Comparison of ENCODE assay signal across 8 cellular contexts in genomic region chr13:43879323-43880181, GRCh38. TPM values are rescaled to one million over a fixed set of nuclear protein-coding genes. Genes with fewer than 3 reads are reported as not detected.
DNase-seq lines count a peak whose midpoint lies in the region; ATAC-seq and TF ChIP-seq lines count a peak whose summit lies in the region.

TSS of gene CCDC122 (minus strand) at chr13:43879740. CDS start at chr13:43869376, 10,364 bp downstream.
TSS of gene LACC1 (plus strand) at chr13:43879904. CDS start at chr13:43880986, 1,082 bp downstream.

- H3K4me3 Mint-ChIP-seq in CD4-positive, alpha-beta memory T cell = peak within 1 kb of the TSS; percentile 89 to 98 (median 93)
- peak within 1 kb of the TSS; percentile 91 for H3K4me3 Mint-ChIP-seq in neural crest cell

- no peaks in the 10 kb centered on the region for H3K27me3 ChIP-seq in CD4-positive, alpha-beta memory T cell (ENCODE audit: insufficient read depth, low read length)
- H3K27me3 ChIP-seq in stomach smooth muscle (ENCODE audit: control insufficient read depth in 1 of 2, insufficient read depth in 2 of 2, low read length in 2 of 2) = no peaks in the 10 kb centered on the region

- H3K4me1 Mint-ChIP-seq in CD4-positive, alpha-beta memory T cell = peaks cover 18 to 32% (median 26%) of the 10 kb centered on the region in 4 donors
- peaks cover 16% of the 10 kb centered on the region for H3K4me1 Mint-ChIP-seq in neural crest cell

- H3K9ac ChIP-seq in stomach smooth muscle (ENCODE audit: low read length in 2 of 2) = peak within 1 kb of the TSS; percentile 76 to 79

- no peak for TF ChIP-seq CTCF in fibroblast of villous mesenchyme (IDR thresholded peaks at IDR 0.05; ENCODE audit: insufficient read depth, low read depth, low read length)
- TF ChIP-seq CTCF in neural crest cell (conservative IDR thresholded peaks at IDR 0.05) = no peak

- POLR2A ChIA-PET in CD4-positive, alpha-beta memory T cell (lab: Charles Lee; ENCODE audit: partially characterized antibody) = interaction anchor here (0.9 to 2.1 kb wide), 7 partner anchors 395 to 1539 kb away, joined by 3 to 12 read pairs (median 3); partner anchors contain the start of genes EPSTI1 and SLC25A30

- H3K4me1 ChIP-seq in CD4-positive, alpha-beta memory T cell (ENCODE audit: insufficient read depth, low read length) = peaks cover 12% of the 10 kb centered on the region
- peaks cover 12% of the 10 kb centered on the region for H3K4me1 ChIP-seq in stomach smooth muscle (ENCODE audit: control insufficient read depth, insufficient read depth, low read length)

- peak within 1 kb of the TSS; percentile 20 to 61 for H3K4me3 ChIP-seq in CD4-positive, alpha-beta memory T cell (ENCODE audit: low read length in 2 of 2)
- H3K4me3 ChIP-seq in fibroblast of villous mesenchyme (ENCODE audit: low read depth, low read length) (peak within 1 kb of the TSS; percentile 86), stomach smooth muscle (ENCODE audit: low read length in 2 of 2) (peak within 1 kb of the TSS; percentile 77 to 84)

- H3K36me3 Mint-ChIP-seq in CD4-positive, alpha-beta memory T cell = peaks cover 0 to 1% of the 10 kb centered on the region in 2 donors
- no peaks in the 10 kb centered on the region for H3K36me3 Mint-ChIP-seq in neural crest cell (ENCODE audit: low read depth)

- intact Hi-C loops in CD4-positive, alpha-beta memory T cell (cut with micrococcal nuclease) = loop anchor here (1.0 to 5.0 kb wide), 6 partner anchors 92 to 1038 kb away; partner anchors contain the start of genes ENOX1 and TSC22D1

- H3K27ac Mint-ChIP-seq in CD4-positive, alpha-beta memory T cell = peak within 1 kb of the TSS; percentile 86 to 97 (median 93)
- H3K27ac Mint-ChIP-seq in neural crest cell (ENCODE audit: unreplicated experiment) = peak within 1 kb of the TSS; percentile 93

- no peaks in the 10 kb centered on the region for H3K9me3 ChIP-seq in CD4-positive, alpha-beta memory T cell (ENCODE audit: control insufficient read depth in 1 of 2, low read length in 2 of 2)
- H3K9me3 ChIP-seq in stomach smooth muscle (ENCODE audit: control insufficient read depth in 2 of 2, low read length in 2 of 2) = no peaks in the 10 kb centered on the region

- peak; percentile 90 for ATAC-seq in HG03432 (IDR thresholded peaks at IDR 0.05; ENCODE audit: unreplicated experiment)

- no peaks in the 10 kb centered on the region for H3K9me3 Mint-ChIP-seq in CD4-positive, alpha-beta memory T cell
- no peaks in the 10 kb centered on the region for H3K9me3 Mint-ChIP-seq in neural crest cell

- H3K27ac ChIP-seq in CD4-positive, alpha-beta memory T cell (ENCODE audit: low read depth, low read length) = peak within 1 kb of the TSS; percentile 72
- peak within 1 kb of the TSS; percentile 85 for H3K27ac ChIP-seq in stomach smooth muscle (ENCODE audit: low read length)

- CTCF ChIA-PET in CD4-positive, alpha-beta memory T cell (lab: Charles Lee; ENCODE audit: partially characterized antibody) = interaction anchor here (0.8 to 3.4 kb wide), 4 partner anchors 29 to 910 kb away, joined by 3 to 10 read pairs (median 4); no protein-coding TSS in a partner anchor

- H3K27me3 Mint-ChIP-seq in CD4-positive, alpha-beta memory T cell = peaks cover 0 to 1% of the 10 kb centered on the region in 2 donors
- H3K27me3 Mint-ChIP-seq in neural crest cell (ENCODE audit: low read depth) = peaks cover 37% of the 10 kb centered on the region

- DNase-seq in CD4-positive, alpha-beta memory T cell = peak; percentile 72 to 85 (median 80)
- DNase-seq in GM19238 (ENCODE audit: insufficient read length, low spot score) = peak; percentile 73
- peak; percentile 80 for DNase-seq in RPMI7951 (ENCODE audit: low read depth)
- peak; percentile 67 for DNase-seq in activated gamma-delta T cell (lab: John Stamatoyannopoulos, UW)
- DNase-seq in fibroblast of villous mesenchyme (ENCODE audit: low read depth) = peak; percentile 82
- DNase-seq in neural crest cell (ENCODE audit: low read depth, low spot score) = peak; percentile 51

- H3K36me3 ChIP-seq in CD4-positive, alpha-beta memory T cell (ENCODE audit: insufficient read depth, low read length) = no peaks in the 10 kb centered on the region
- H3K36me3 ChIP-seq in stomach smooth muscle (ENCODE audit: control insufficient read depth in 2 of 2, insufficient read depth in 2 of 2, low read length in 2 of 2) = no peaks in the 10 kb centered on the region

RNA-seq across cellular contexts. Expression of gene CCDC122, which starts in this region (rescaled TPM):
- 1 to 10 TPM; 4.0 to 4.7 TPM for total RNA-seq in CD4-positive, alpha-beta memory T cell
- 1 to 10 TPM; 1.7 to 3.4 TPM for polyA plus RNA-seq in CD4-positive, alpha-beta memory T cell
- total RNA-seq in RPMI7951 (2014; rRNA removed; shearing (Covaris generic)) = 3.5 and 18.0 TPM in 2 replicates
- 4.2 and 16.0 TPM in 2 replicates for total RNA-seq in fibroblast of villous mesenchyme
- 4.8 and 6.4 TPM in 2 replicates for total RNA-seq in neural crest cell

RNA-seq across cellular contexts. Expression of gene LACC1, which starts in this region (rescaled TPM):
- total RNA-seq in CD4-positive, alpha-beta memory T cell = 1 to 10 TPM; 4.6 to 5.0 TPM
- polyA plus RNA-seq in CD4-positive, alpha-beta memory T cell = under 1 TPM; 0.21 to 0.55 TPM
- total RNA-seq in RPMI7951 (2014; rRNA removed; shearing (Covaris generic)) = 12.7 and 15.7 TPM in 2 replicates
- total RNA-seq in fibroblast of villous mesenchyme = 7.7 and 9.1 TPM in 2 replicates
- 0.75 and 1.1 TPM in 2 replicates for total RNA-seq in neural crest cell

Comparison
In these comparisons a context has a peak if more than half of its experiments do, and no peak if none do; other contexts are left out.
1. Peak in every context shown above with its lines: DNase-seq, ATAC-seq, H3K4me3 ChIP-seq and H3K27ac ChIP-seq.